Comparison of ENCODE assay signal across 9 cellular contexts in genomic region chr9:111959468-111959941, GRCh38.
DNase-seq lines count a peak whose midpoint lies in the region; ATAC-seq, FAIRE-seq and TF ChIP-seq lines count a peak whose summit lies in the region.
"Had no signal": no experiment of that assay in that cellular context is flagged by ENCODE, and none has a peak within 500 bp of the region (broad histone marks: within the 10 kb centered on the region; RNA-seq: fewer than 3 reads in every experiment).

No MANE protein-coding gene starts in this region.

- no TSS peak for BruUV-seq in HCT116 (replicated peaks; lab: Mats Ljungman, UMichigan)

- no peaks in the 10 kb centered on the region for H4K20me1 ChIP-seq in HCT116 (ENCODE audit: insufficient read depth)

- H3K27me3 ChIP-seq in HCT116 (ENCODE audit: insufficient read depth, low read length) (no peaks in the 10 kb centered on the region), cardiac muscle cell (no peaks in the 10 kb centered on the region), small intestine (ENCODE audit: control insufficient read depth in 2 of 2, insufficient read depth in 2 of 2, low read length in 2 of 2) (no peaks in the 10 kb centered on the region)
- H3K27me3 ChIP-seq: neural progenitor cell had no signal

- CTCF ChIA-PET in HCT116 (lab: Charles Lee): no interaction called here

- POLR2A ChIA-PET in HCT116 (lab: Charles Lee): no interaction called here

- TF ChIP-seq RAD21 in HCT116 (IDR thresholded peaks at IDR 0.05; ENCODE audit: low read depth): no peak

- H3K27ac ChIP-seq in HCT116 (ENCODE audit: low read depth, low read length) (no peak overlapping the region), cardiac muscle cell (no peak overlapping the region), small intestine (ENCODE audit: low read depth in 1 of 2, low read length in 1 of 2) (peak overlapping the region; percentile 94 to 98)
- H3K27ac ChIP-seq: neural progenitor cell had no signal

- TF ChIP-seq CTCF in HCT116 (IDR thresholded peaks at IDR 0.05 in 2 of 3, conservative IDR thresholded peaks at IDR 0.05 in 1 of 3; ENCODE audit: borderline replicate concordance in 1 of 3, insufficient read depth in 1 of 3, low read depth in 2 of 3, low read length in 2 of 3): no peak
- TF ChIP-seq CTCF in cardiac muscle cell (IDR thresholded peaks at IDR 0.05; ENCODE audit: low read depth, low read length): no peak

- DNase-seq in HCT116 (ENCODE audit: low read depth, low spot score) (peak; percentile 19), RKO (ENCODE audit: low spot score) (peak; percentile 98), cardiac muscle cell (ENCODE audit: low read depth in 1 of 2, low spot score in 1 of 2) (peak; percentile 11 to 76), small intestine (peak; percentile 98), NCI-H2107 treated with DMSO at 0.1 percent for 48 hours (lab: John Stamatoyannopoulos, UW; ENCODE audit: unreplicated experiment) (no peak), anterior cingulate cortex (lab: John Stamatoyannopoulos, UW) (no peak), activated gamma-delta T cell (lab: John Stamatoyannopoulos, UW) (no peak)

- H3K9ac ChIP-seq in HCT116 (ENCODE audit: low read length): no peak overlapping the region
- H3K9ac ChIP-seq: neural progenitor cell had no signal

- TF ChIP-seq POLR2A in HCT116 (IDR thresholded peaks at IDR 0.05; ENCODE audit: borderline replicate concordance, extremely low read depth, insufficient read depth, insufficient read length): no peak

- H3K36me3 ChIP-seq in HCT116 (ENCODE audit: control insufficient read depth in 1 of 2, insufficient read depth in 2 of 2, low read length in 2 of 2) (no peaks in the 10 kb centered on the region), cardiac muscle cell (no peaks in the 10 kb centered on the region), small intestine (ENCODE audit: control insufficient read depth in 2 of 2, insufficient read depth in 2 of 2, low read length in 2 of 2) (no peaks in the 10 kb centered on the region)
- H3K36me3 ChIP-seq: neural progenitor cell had no signal

- peak overlapping the region; percentile 52 for H2AFZ ChIP-seq in HCT116 (ENCODE audit: low read depth, low read length, poor library complexity, severe bottlenecking)
- H2AFZ ChIP-seq: neural progenitor cell had no signal

- H3K4me3 ChIP-seq in HCT116 (replicated peaks in 1 of 2; ENCODE audit: low read depth in 1 of 2, low read length in 2 of 2) (no peak overlapping the region), cardiac muscle cell (no peak overlapping the region), small intestine (ENCODE audit: low read depth in 1 of 2, low read length in 2 of 2) (no peak overlapping the region)
- H3K4me3 ChIP-seq: neural progenitor cell had no signal

- H3K9me3 ChIP-seq in HCT116 (ENCODE audit: control insufficient read depth in 1 of 2, insufficient read depth in 1 of 2, low read depth in 1 of 2, low read length in 2 of 2) (no peaks in the 10 kb centered on the region), cardiac muscle cell (ENCODE audit: low read depth) (no peaks in the 10 kb centered on the region), small intestine (ENCODE audit: control insufficient read depth, low read depth) (no peaks in the 10 kb centered on the region)

- RAD21 ChIA-PET in HCT116 (lab: Charles Lee; ENCODE audit: low non-redundant PET in 1 of 2, low total read pairs in 2 of 2, uncharacterized antibody in 2 of 2, unreplicated experiment in 2 of 2): no interaction called here

- H3K79me2 ChIP-seq in HCT116 (ENCODE audit: insufficient read depth, low read length): no peaks in the 10 kb centered on the region

- ATAC-seq in HCT116 (peak; percentile 78), GM21423 (IDR thresholded peaks at IDR 0.05; ENCODE audit: unreplicated experiment) (no peak)

- H3K4me1 ChIP-seq in HCT116 (ENCODE audit: control insufficient read depth in 1 of 2, insufficient read depth in 2 of 2, low read length in 2 of 2) (peaks cover 12 to 53% of the 10 kb centered on the region in 2 experiments), cardiac muscle cell (ENCODE audit: low read depth) (peaks cover 10% of the 10 kb centered on the region), small intestine (ENCODE audit: control insufficient read depth in 2 of 2, insufficient read depth in 1 of 2, low read depth in 1 of 2, low read length in 1 of 2) (peaks cover 2 to 8% of the 10 kb centered on the region in 2 donors)
- H3K4me1 ChIP-seq: neural progenitor cell had no signal

- intact Hi-C loops in HCT116 (cut with micrococcal nuclease): no loop called here

- peak overlapping the region; percentile 45 for H3K4me2 ChIP-seq in HCT116 (ENCODE audit: low read length)
- H3K4me2 ChIP-seq: neural progenitor cell had no signal

- WGBS in small intestine, 3 donors: 19 to 62% (median 46%) methylated on average over 2 of the region's 2 CpGs

- FAIRE-seq in small intestine (lab: Jason Lieb, UNC): no peak

- no peaks in the 10 kb centered on the region for H3K9me2 ChIP-seq in HCT116 (ENCODE audit: insufficient read depth)

TF ChIP-seq in HCT116, 20 proteins besides CTCF, POLR2A, EP300 and RAD21:
- TF ChIP-seq SIN3A (IDR thresholded peaks at IDR 0.05; ENCODE audit: low read depth) (no peak), CEBPB (IDR thresholded peaks at IDR 0.05; ENCODE audit: low read depth) (peak; percentile 57; the same call in 1 of the 2 replicates), POLR2AphosphoS5 (IDR thresholded peaks at IDR 0.05; ENCODE audit: low read depth, low read length) (0 out of 2 replicates have a peak, but pooled peaks have one; percentile 15), MAX (IDR thresholded peaks at IDR 0.05) (peak; percentile 55), CBX3 (IDR thresholded peaks at IDR 0.05; ENCODE audit: low read depth) (peak; percentile 47; the same call in 1 of the 2 replicates)

Comparison
In these comparisons a context has a peak if more than half of its experiments do, and no peak if none do; other contexts are left out.
1. DNase-seq: peak in HCT116 (single experiment), RKO (single experiment), cardiac muscle cell (2 of 2) and small intestine (single experiment); none in NCI-H2107 treated with DMSO at 0.1 percent for 48 hours (single experiment), anterior cingulate cortex (0 of 58) and activated gamma-delta T cell (single experiment).
2. H3K27ac ChIP-seq: peak in small intestine (2 of 2); none in HCT116 (single experiment) and cardiac muscle cell (single experiment).